ENCODE assay signal across 8 cellular contexts in genomic region chr4:155371432-155372043, GRCh38. TPM values are rescaled to one million over a fixed set of nuclear protein-coding genes. Genes with fewer than 3 reads are reported as not detected.
DNase-seq lines count a peak whose midpoint lies in the region; ATAC-seq and TF ChIP-seq lines count a peak whose summit lies in the region.
"Had no signal": no experiment of that assay in that cellular context is flagged by ENCODE, and none has a peak within 500 bp of the region (broad histone marks: within the 10 kb centered on the region; RNA-seq: fewer than 3 reads in every experiment).

No MANE protein-coding gene starts in this region.

- no peaks in the 10 kb centered on the region for H4K20me1 ChIP-seq in SU-DHL-6 (ENCODE audit: low read depth, low read length)

- H3K4me2 ChIP-seq in SU-DHL-6 (ENCODE audit: low read depth, low read length, poor library complexity, severe bottlenecking) = no peak overlapping the region

- POLR2A ChIA-PET in GM10248 (lab: Yijun Ruan, JAX) = no interaction called here

- H3K79me2 ChIP-seq in SU-DHL-6 (ENCODE audit: insufficient read depth, low read length) = no peaks in the 10 kb centered on the region

- no peaks in the 10 kb centered on the region for H3K27me3 ChIP-seq in SU-DHL-6 (ENCODE audit: low read length)
- H3K27me3 ChIP-seq in kidney epithelial cell (ENCODE audit: control insufficient read depth, insufficient read depth, low read length) = no peaks in the 10 kb centered on the region

- H3K9ac ChIP-seq in SU-DHL-6 (ENCODE audit: low read length) = no peak overlapping the region

- peak; percentile 30 for ATAC-seq in GM18502 (IDR thresholded peaks at IDR 0.05; ENCODE audit: poor library complexity, unreplicated experiment)
- peak; percentile 30 for ATAC-seq in HG03442 (IDR thresholded peaks at IDR 0.05; ENCODE audit: unreplicated experiment)
- no peak for ATAC-seq in mucosa of descending colon

- intact Hi-C loops in mucosa of descending colon (cut with DNase I, micrococcal nuclease) = no loop called here

- no peak overlapping the region for H3K27ac ChIP-seq in SU-DHL-6 (ENCODE audit: low read depth, low read length)

- H3K4me3 ChIP-seq in SU-DHL-6 (ENCODE audit: insufficient read depth, low read length, poor library complexity, severe bottlenecking) = no peak overlapping the region
- H3K4me3 ChIP-seq in kidney epithelial cell (ENCODE audit: low read depth, low read length) = no peak overlapping the region
- no peak overlapping the region for H3K4me3 ChIP-seq in mucosa of descending colon

- no peaks in the 10 kb centered on the region for H3F3A ChIP-seq in SU-DHL-6 (ENCODE audit: insufficient read depth)

- no peak overlapping the region for H2AFZ ChIP-seq in SU-DHL-6 (ENCODE audit: low read depth, low read length, severe bottlenecking)

- H3K9me3 ChIP-seq in SU-DHL-6 (ENCODE audit: insufficient read depth, low read length) = no peaks in the 10 kb centered on the region
- no peaks in the 10 kb centered on the region for H3K9me3 ChIP-seq in mucosa of descending colon

- CTCF ChIA-PET in GM10248 (lab: Yijun Ruan, JAX) = interaction anchor here (1.1 kb wide), 1 partner anchor 426 kb away, joined by 3 read pairs; no protein-coding TSS in a partner anchor

- TF ChIP-seq CTCF in SU-DHL-6 (IDR thresholded peaks at IDR 0.05; ENCODE audit: insufficient read depth, low read length, poor library complexity, severe bottlenecking) = peak; percentile 48
- TF ChIP-seq CTCF in kidney epithelial cell (IDR thresholded peaks at IDR 0.05; ENCODE audit: insufficient read depth, low read length, poor library complexity, severe bottlenecking) = peak; percentile 41
- no peak for TF ChIP-seq CTCF in GM10248 (IDR thresholded peaks at IDR 0.05; ENCODE audit: control extremely low read depth, extremely low read depth, low read depth, missing control alignments)
- TF ChIP-seq CTCF in mucosa of descending colon (IDR thresholded peaks at IDR 0.05) = no peak

- DNase-seq in kidney epithelial cell (ENCODE audit: low read depth) = no peak
- DNase-seq in GM10248 (ENCODE audit: extremely low spot score) = no peak
- no peak for DNase-seq in mucosa of descending colon
- no peak for DNase-seq in COLO668 (lab: John Stamatoyannopoulos, UW; ENCODE audit: unreplicated experiment)
- DNase-seq: T-cell had no signal

- H3K36me3 ChIP-seq in SU-DHL-6 (ENCODE audit: low read length) (no peaks in the 10 kb centered on the region), kidney epithelial cell (ENCODE audit: control insufficient read depth, insufficient read depth, low read length) (peaks cover 2% of the 10 kb centered on the region), mucosa of descending colon (ENCODE audit: low read depth) (no peaks in the 10 kb centered on the region)

- H3K9me2 ChIP-seq in SU-DHL-6 (replicated peaks; ENCODE audit: insufficient read depth, low read length) = no peaks in the 10 kb centered on the region

- no peaks in the 10 kb centered on the region for H3K4me1 ChIP-seq in mucosa of descending colon (ENCODE audit: low read depth)

RNA-seq across cellular contexts. Expression of gene MAP9, which starts 5.2 kb away (rescaled TPM):
- 20.8 and 22.0 TPM in 2 replicates for total RNA-seq in kidney epithelial cell
- total RNA-seq in mucosa of descending colon = 10 to 100 TPM in 1 of 3 donors, 1 to 10 TPM in 1, under 1 TPM in 1; 0.75 to 11.7 (median 2.1) TPM

Comparison
In these comparisons a context has a peak if more than half of its experiments do, and no peak if none do; other contexts are left out.
1. CTCF ChIP-seq: peak in SU-DHL-6 (single experiment) and kidney epithelial cell (single experiment); none in GM10248 (single experiment) and mucosa of descending colon (single experiment).